Comparison of ENCODE assay signal across 21 cellular contexts in the genomic region with DNA sequence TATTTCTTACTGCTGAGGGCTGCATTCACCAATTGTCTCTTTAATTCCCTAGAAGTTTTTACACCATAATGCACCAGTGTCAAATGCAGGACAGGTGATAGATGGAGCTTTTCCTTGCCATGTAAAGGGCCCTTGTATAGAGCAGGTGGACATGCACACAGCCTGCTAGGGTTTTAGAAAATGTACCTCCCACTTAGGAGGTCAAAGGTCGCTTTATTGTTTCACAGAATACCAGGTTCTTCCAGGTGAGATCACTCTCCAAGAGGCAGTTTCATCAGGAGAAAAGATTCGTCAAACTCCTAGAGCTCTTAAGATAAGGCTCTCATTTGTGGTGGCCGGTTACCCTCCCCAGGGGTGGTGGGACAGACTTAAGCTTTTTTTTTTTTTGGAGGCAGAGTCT.
"Had no signal": no experiment of that assay in that cellular context is flagged by ENCODE, and none has a peak within 500 bp of the region (broad histone marks: within the 10 kb centered on the region; RNA-seq: fewer than 3 reads in every experiment).

No MANE protein-coding gene starts in this region.

- H3K27ac Mint-ChIP-seq: effector memory CD8-positive, alpha-beta T cell; memory B cell; naive thymus-derived CD8-positive, alpha-beta T cell; nephron progenitor cell; stimulated activated memory B cell treated with anti-CD40 and anti-IgM and Interleukin-4, amounts not matched to agents 10 μg/mL and 1 μg/mL and 100 μg/mL, for 72 hours; type B pancreatic cell had no signal

- ATAC-seq: effector memory CD8-positive, alpha-beta T cell; left lobe of liver; naive thymus-derived CD8-positive, alpha-beta T cell; stimulated activated memory B cell treated with anti-CD40 and anti-IgM and Interleukin-4, amounts not matched to agents 10 μg/mL and 1 μg/mL and 100 μg/mL, for 72 hours; stimulated activated naive CD8-positive, alpha-beta T cell treated with anti-CD3 and anti-CD28 coated beads, Interleukin-15, Interleukin-2, amounts not matched to agents 100 U/mL and 50 U/mL, for 24 hours had no signal

- H3K9me3 ChIP-seq: prostate gland, right atrium auricular region, sigmoid colon, spleen, testis, tibial artery had no signal

- H3K36me3 Mint-ChIP-seq: memory B cell; naive thymus-derived CD8-positive, alpha-beta T cell; stimulated activated memory B cell treated with anti-CD40 and anti-IgM and Interleukin-4, amounts not matched to agents 10 μg/mL and 1 μg/mL and 100 μg/mL, for 72 hours had no signal

- H3K36me3 ChIP-seq: prostate gland, right atrium auricular region, sigmoid colon, spleen, tibial artery had no signal

- H3K9me3 Mint-ChIP-seq: effector memory CD8-positive, alpha-beta T cell; memory B cell; nephron progenitor cell; stimulated activated memory B cell treated with anti-CD40 and anti-IgM and Interleukin-4, amounts not matched to agents 10 μg/mL and 1 μg/mL and 100 μg/mL, for 72 hours; type B pancreatic cell had no signal

- H3K4me3 Mint-ChIP-seq: effector memory CD8-positive, alpha-beta T cell; memory B cell; naive thymus-derived CD8-positive, alpha-beta T cell; nephron progenitor cell; stimulated activated memory B cell treated with anti-CD40 and anti-IgM and Interleukin-4, amounts not matched to agents 10 μg/mL and 1 μg/mL and 100 μg/mL, for 72 hours; type B pancreatic cell had no signal

- H3K4me3 ChIP-seq: lung, prostate gland, right atrium auricular region, sigmoid colon, spleen, testis, tibial artery had no signal

- H3K27me3 ChIP-seq: right atrium auricular region, sigmoid colon, testis, tibial artery had no signal

- H3K27ac ChIP-seq: prostate gland, right atrium auricular region, sigmoid colon, spleen, testis, tibial artery had no signal

- DNase-seq: cortex of kidney; effector memory CD8-positive, alpha-beta T cell; hypothalamus; midbrain; naive thymus-derived CD8-positive, alpha-beta T cell; nephron progenitor cell; nucleus accumbens; sigmoid colon; spleen; stimulated activated CD4-positive, alpha-beta T cell treated with anti-CD3 and anti-CD28 coated beads, Interleukin-4, amount 100 ng/mL, for 4 hours; stimulated activated naive CD8-positive, alpha-beta T cell treated with anti-CD3 and anti-CD28 coated beads, Interleukin-15, Interleukin-2, amounts not matched to agents 100 U/mL and 50 U/mL, for 24 hours; substantia nigra; testis; tibial artery had no signal
